8 cellular contexts compared by ENCODE assay signal in the genomic region with DNA sequence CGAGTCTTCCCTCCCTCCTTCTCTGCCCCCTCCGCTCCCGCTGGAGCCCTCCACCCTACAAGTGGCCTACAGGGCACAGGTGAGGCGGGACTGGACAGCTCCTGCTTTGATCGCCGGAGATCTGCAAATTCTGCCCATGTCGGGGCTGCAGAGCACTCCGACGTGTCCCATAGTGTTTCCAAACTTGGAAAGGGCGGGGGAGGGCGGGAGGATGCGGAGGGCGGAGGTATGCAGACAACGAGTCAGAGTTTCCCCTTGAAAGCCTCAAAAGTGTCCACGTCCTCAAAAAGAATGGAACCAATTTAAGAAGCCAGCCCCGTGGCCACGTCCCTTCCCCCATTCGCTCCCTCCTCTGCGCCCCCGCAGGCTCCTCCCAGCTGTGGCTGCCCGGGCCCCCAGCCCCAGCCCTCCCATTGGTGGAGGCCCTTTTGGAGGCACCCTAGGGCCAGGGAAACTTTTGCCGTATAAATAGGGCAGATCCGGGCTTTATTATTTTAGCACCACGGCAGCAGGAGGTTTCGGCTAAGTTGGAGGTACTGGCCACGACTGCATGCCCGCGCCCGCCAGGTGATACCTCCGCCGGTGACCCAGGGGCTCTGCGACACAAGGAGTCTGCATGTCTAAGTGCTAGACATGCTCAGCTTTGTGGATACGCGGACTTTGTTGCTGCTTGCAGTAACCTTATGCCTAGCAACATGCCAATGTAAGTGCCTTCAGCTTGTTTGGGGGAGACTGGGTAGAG. TPM values are rescaled to one million over a fixed set of nuclear protein-coding genes. Genes with fewer than 3 reads are reported as not detected.
A peak's percentile ranks its signal among the peaks of the same experiment; 100 is the strongest.
DNase-seq lines count a peak whose midpoint lies in the region; ATAC-seq and TF ChIP-seq lines count a peak whose summit lies in the region.

A gene (plus strand): TSS at position 497 of the 742 bp plus-strand sequence. CDS start 137 bp downstream, at position 634.

- H3K27me3 Mint-ChIP-seq in chondrocyte (ENCODE audit: low read depth) = no peaks in the 10 kb centered on the region

- no peaks in the 10 kb centered on the region for H3K9me2 ChIP-seq in MM.1S (replicated peaks; ENCODE audit: insufficient read depth, low read length)

- peaks cover 40% of the 10 kb centered on the region for H3K4me1 Mint-ChIP-seq in chondrocyte (ENCODE audit: low read depth)

- no peak for TF ChIP-seq POLR2A in stomach (IDR thresholded peaks at IDR 0.05)

- H3K27me3 ChIP-seq in MM.1S (replicated peaks; ENCODE audit: insufficient read depth, low read length) (no peaks in the 10 kb centered on the region), layer of hippocampus (ENCODE audit: control insufficient read depth, insufficient read depth, low read length) (no peaks in the 10 kb centered on the region), stomach (peaks cover 0 to 18% (median 11%) of the 10 kb centered on the region in 3 donors)

- H3K27ac Mint-ChIP-seq in chondrocyte (ENCODE audit: unreplicated experiment) = peak within 1 kb of the TSS; percentile 100

- H3K4me3 ChIP-seq in MM.1S (ENCODE audit: low read length) (no peak within 1 kb of the TSS), stomach (peak within 1 kb of the TSS; percentile 43 to 52 (median 50))

- TF ChIP-seq EP300 in stomach (IDR thresholded peaks at IDR 0.05) = no peak

- no peaks in the 10 kb centered on the region for H3K79me2 ChIP-seq in MM.1S (ENCODE audit: low read length)

- H3K9me3 Mint-ChIP-seq in chondrocyte (ENCODE audit: low read depth) = no peaks in the 10 kb centered on the region

- no peaks in the 10 kb centered on the region for H3F3A ChIP-seq in MM.1S (ENCODE audit: insufficient read depth, low read length)

- H3K27ac ChIP-seq in MM.1S (ENCODE audit: low read length) (no peak within 1 kb of the TSS), layer of hippocampus (ENCODE audit: low read depth, low read length) (peak within 1 kb of the TSS; percentile 46), stomach (peak within 1 kb of the TSS; percentile 62 to 89 (median 86))

- WGBS in stomach, 5 donors = 1 to 5% (median 3%) methylated on average over 22 to 34 of the region's 34 CpGs

- DNase-seq in EH (ENCODE audit: low read depth) (peak; percentile 100), MM.1S (no peak), chondrocyte (ENCODE audit: low spot score) (peak; percentile 99), stomach (peak; percentile 32), AML-193 (lab: John Stamatoyannopoulos, UW) (no peak), COLO668 (lab: John Stamatoyannopoulos, UW; ENCODE audit: unreplicated experiment) (no peak)

- H4K20me1 ChIP-seq in MM.1S (ENCODE audit: insufficient read depth, low read length) = no peaks in the 10 kb centered on the region

- H3K9ac ChIP-seq in MM.1S (ENCODE audit: low read length) = no peak within 1 kb of the TSS

- intact Hi-C loops in stomach (cut with DNase I; ENCODE audit: low total_unique reads) = no loop called here

- no peak for ATAC-seq in GM19328 (IDR thresholded peaks at IDR 0.05; ENCODE audit: unreplicated experiment)

- H2AFZ ChIP-seq in MM.1S (ENCODE audit: low read length) = 0 out of 2 replicates have a peak within 1 kb of the TSS, but pooled peaks have one; percentile 31

- no peaks in the 10 kb centered on the region for H3K36me3 ChIP-seq in MM.1S (replicated peaks; ENCODE audit: insufficient read depth, low read length)
- H3K36me3 ChIP-seq in stomach = no peaks in the 10 kb centered on the region

- H3K9me3 ChIP-seq in MM.1S (replicated peaks; ENCODE audit: insufficient read depth, low read length) (no peaks in the 10 kb centered on the region), stomach (no peaks in the 10 kb centered on the region)

- H3K4me2 ChIP-seq in MM.1S (ENCODE audit: low read depth, low read length) = peak within 1 kb of the TSS; percentile 5; the same call in 1 of the 2 replicates

- H3K36me3 Mint-ChIP-seq in chondrocyte (ENCODE audit: low read depth) = peaks cover 37% of the 10 kb centered on the region

- 0 out of 2 replicates have a peak, but pooled peaks cover 4% of the 10 kb centered on the region for H3K4me1 ChIP-seq in MM.1S (ENCODE audit: low read length)
- H3K4me1 ChIP-seq in stomach = peaks cover 0 to 51% (median 25%) of the 10 kb centered on the region in 4 donors

- TF ChIP-seq CTCF in MM.1S (IDR thresholded peaks at IDR 0.05; ENCODE audit: low read length) (no peak), chondrocyte (IDR thresholded peaks at IDR 0.05) (no peak), stomach (IDR thresholded peaks at IDR 0.05) (no peak)

- peak within 1 kb of the TSS; percentile 98 for H3K4me3 Mint-ChIP-seq in chondrocyte (ENCODE audit: unreplicated experiment)

RNA-seq across cellular contexts. Expression of the gene that starts here (rescaled TPM):
- total RNA-seq in chondrocyte = 11,901 to 12,433 TPM (median 12,302 TPM) in 3 replicates
- total RNA-seq in stomach = 1,000 to 10,000 TPM in 2 of 5 donors, 100 to 1,000 TPM in 2, 10 to 100 TPM in 1; 30.9 to 3,975 (median 234) TPM
- 10 to 100 TPM; 32.2 to 51.6 (median 48.3) TPM for polyA plus RNA-seq in stomach

Comparison
In these comparisons a context has a peak if more than half of its experiments do, and no peak if none do; other contexts are left out.
1. DNase-seq: peak in EH (single experiment), chondrocyte (single experiment) and stomach (single experiment); none in MM.1S (single experiment), AML-193 (0 of 2) and COLO668 (single experiment).